12 cellular contexts compared by ENCODE assay signal in the genomic region with DNA sequence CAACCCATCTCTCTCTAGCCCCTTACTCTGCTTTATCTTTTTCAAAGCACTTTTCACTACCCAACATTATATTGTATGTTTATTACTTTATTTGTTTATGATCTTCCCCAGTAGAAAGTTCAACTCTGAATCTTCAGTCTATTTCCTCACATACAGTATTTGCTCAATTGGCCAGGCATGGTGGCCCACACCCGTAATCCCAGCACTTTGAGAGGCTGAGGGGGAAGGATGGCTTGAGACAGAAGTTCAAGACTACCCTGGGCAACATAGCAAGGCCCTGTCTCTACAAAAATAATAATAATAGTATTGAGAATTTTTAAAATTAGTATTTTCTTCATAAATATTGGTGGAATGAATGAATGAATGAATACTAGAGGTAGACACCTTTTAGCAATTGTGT. TPM values are rescaled to one million over a fixed set of nuclear protein-coding genes. Genes with fewer than 3 reads are reported as not detected.
A peak's percentile ranks its signal among the peaks of the same experiment; 100 is the strongest.
DNase-seq lines count a peak whose midpoint lies in the region; ATAC-seq and TF ChIP-seq lines count a peak whose summit lies in the region.
"Had no signal": no experiment of that assay in that cellular context is flagged by ENCODE, and none has a peak within 500 bp of the region (broad histone marks: within the 10 kb centered on the region; RNA-seq: fewer than 3 reads in every experiment).

No MANE protein-coding gene starts in this region.

- H3K9me3 Mint-ChIP-seq in WTC11 (peaks cover 8% of the 10 kb centered on the region), type B pancreatic cell (no peaks in the 10 kb centered on the region)

- 83 to 87% methylated on average over 1 of the region's 1 CpG for WGBS in lower leg skin, 2 donors

- ATAC-seq in left ventricle myocardium superior = no peak
- no peak for ATAC-seq in WTC11
- no peak for ATAC-seq in HG03439 (IDR thresholded peaks at IDR 0.05; ENCODE audit: unreplicated experiment)
- ATAC-seq: body of pancreas had no signal

- no peak overlapping the region for H3K9ac ChIP-seq in fibroblast of lung (ENCODE audit: insufficient read depth, low read length)

- DNase-seq in left ventricle myocardium inferior (no peak), left ventricle myocardium superior (no peak), WTC11 (ENCODE audit: low spot score) (no peak), fibroblast of lung (ENCODE audit: low read depth in 2 of 2) (no peak), type B pancreatic cell (ENCODE audit: extremely low spot score, unreplicated experiment) (no peak), lower leg skin (ENCODE audit: low spot score in 2 of 2) (no peak), ecto neural progenitor cell (ENCODE audit: low spot score) (no peak)
- DNase-seq: body of pancreas, NCI-H1417, NCI-H774, upper lobe of left lung had no signal

- H3K36me3 Mint-ChIP-seq in WTC11 = no peaks in the 10 kb centered on the region
- no peaks in the 10 kb centered on the region for H3K36me3 Mint-ChIP-seq in type B pancreatic cell

- no peaks in the 10 kb centered on the region for H3K36me3 ChIP-seq in left ventricle myocardium inferior
- H3K36me3 ChIP-seq in fibroblast of lung (ENCODE audit: control insufficient read depth, insufficient read depth, low read length) = no peaks in the 10 kb centered on the region
- H3K36me3 ChIP-seq: upper lobe of left lung had no signal

- H2AFZ ChIP-seq in fibroblast of lung (ENCODE audit: low read length) = no peak overlapping the region

- peaks cover 13% of the 10 kb centered on the region for H3K79me2 ChIP-seq in fibroblast of lung (ENCODE audit: control insufficient read depth, insufficient read depth, low read length)

- no peaks in the 10 kb centered on the region for H3K27me3 ChIP-seq in left ventricle myocardium inferior (ENCODE audit: low read depth)
- H3K27me3 ChIP-seq in fibroblast of lung (ENCODE audit: control insufficient read depth, insufficient read depth, low read length) = no peaks in the 10 kb centered on the region
- H3K27me3 ChIP-seq: body of pancreas, upper lobe of left lung had no signal

- no peaks in the 10 kb centered on the region for H4K20me1 ChIP-seq in fibroblast of lung (ENCODE audit: control insufficient read depth, extremely low read depth, insufficient read depth, low read length)

- H3K4me1 ChIP-seq in left ventricle myocardium inferior (peaks cover 39% of the 10 kb centered on the region), fibroblast of lung (ENCODE audit: control insufficient read depth, extremely low read depth, insufficient read depth, low read length) (peaks cover 15% of the 10 kb centered on the region)

- H3K4me3 ChIP-seq in left ventricle myocardium inferior = peak overlapping the region; percentile 80
- peak overlapping the region in 2 of 4 experiments; percentile 79 to 80 for H3K4me3 ChIP-seq in fibroblast of lung (replicated peaks in 1 of 4; ENCODE audit: control extremely low read depth in 1 of 4, insufficient read depth in 1 of 4, low read depth in 3 of 4, low read length in 4 of 4)
- no peak overlapping the region for H3K4me3 ChIP-seq in lower leg skin (ENCODE audit: low read depth, poor library complexity, severe bottlenecking)

- peaks cover 26% of the 10 kb centered on the region for H3K4me1 Mint-ChIP-seq in WTC11
- H3K4me1 Mint-ChIP-seq in type B pancreatic cell (ENCODE audit: unreplicated experiment) = peaks cover 26% of the 10 kb centered on the region

- H3K27ac ChIP-seq in left ventricle myocardium inferior (replicated peaks) = no peak overlapping the region
- no peak overlapping the region for H3K27ac ChIP-seq in fibroblast of lung (ENCODE audit: insufficient read depth, low read length)

- CTCF ChIA-PET in WTC11 (lab: Charles Lee) = interaction anchor here (2.1 to 3.1 kb wide), 2 partner anchors 20 to 175 kb away, joined by 7 to 25 read pairs; no protein-coding TSS in a partner anchor

- no peaks in the 10 kb centered on the region for H3K27me3 Mint-ChIP-seq in WTC11 (ENCODE audit: low read depth)
- H3K27me3 Mint-ChIP-seq in type B pancreatic cell = no peaks in the 10 kb centered on the region

- H3K9me3 ChIP-seq in left ventricle myocardium inferior (replicated peaks) = peaks cover 4% of the 10 kb centered on the region
- H3K9me3 ChIP-seq in fibroblast of lung (ENCODE audit: control insufficient read depth, insufficient read depth, low read depth, low read length) = no peaks in the 10 kb centered on the region
- H3K9me3 ChIP-seq: body of pancreas, upper lobe of left lung had no signal

- POLR2A ChIA-PET in WTC11 (lab: Charles Lee) = no interaction called here

- TF ChIP-seq POLR2A in lower leg skin (IDR thresholded peaks at IDR 0.05) = no peak

- H3K4me3 Mint-ChIP-seq in WTC11 = peak overlapping the region; percentile 88; the same call in 1 of the 2 replicates
- H3K4me3 Mint-ChIP-seq in type B pancreatic cell = peak overlapping the region; percentile 34

- H3K4me2 ChIP-seq in fibroblast of lung (ENCODE audit: extremely low read depth, insufficient read depth, low read length) = peak overlapping the region; percentile 91

- no peak for TF ChIP-seq CTCF in left ventricle myocardium inferior (IDR thresholded peaks at IDR 0.05; ENCODE audit: borderline replicate concordance)
- no peak for TF ChIP-seq CTCF in WTC11 (IDR thresholded peaks at IDR 0.05)
- TF ChIP-seq CTCF in fibroblast of lung (conservative IDR thresholded peaks at IDR 0.05 in 1 of 2, IDR thresholded peaks at IDR 0.05 in 1 of 2; ENCODE audit: low read depth in 1 of 2, low read length in 2 of 2) = no peak
- no peak for TF ChIP-seq CTCF in type B pancreatic cell (conservative IDR thresholded peaks at IDR 0.05)
- TF ChIP-seq CTCF in lower leg skin (IDR thresholded peaks at IDR 0.05) = no peak

- H3K27ac Mint-ChIP-seq in WTC11 (no peak overlapping the region), type B pancreatic cell (no peak overlapping the region)

- intact Hi-C loops in left ventricle myocardium inferior (cut with micrococcal nuclease) (no loop called here), left ventricle myocardium superior (cut with micrococcal nuclease) (no loop called here), lower leg skin (cut with DNase I; ENCODE audit: low total_unique reads) (no loop called here)

TF ChIP-seq in WTC11, 78 proteins besides CTCF, POLR2A, EP300 and RAD21 (continues in another document):
- TF ChIP-seq CREB1 (CRISPR knock-in tag; IDR thresholded peaks at IDR 0.05) (no peak), ATF1 (CRISPR knock-in tag; IDR thresholded peaks at IDR 0.05) (no peak), OVOL2 (CRISPR knock-in tag; IDR thresholded peaks at IDR 0.05; ENCODE audit: borderline replicate concordance) (no peak), RORB (CRISPR knock-in tag; IDR thresholded peaks at IDR 0.05) (no peak)
- TF ChIP-seq, protein P1, sequence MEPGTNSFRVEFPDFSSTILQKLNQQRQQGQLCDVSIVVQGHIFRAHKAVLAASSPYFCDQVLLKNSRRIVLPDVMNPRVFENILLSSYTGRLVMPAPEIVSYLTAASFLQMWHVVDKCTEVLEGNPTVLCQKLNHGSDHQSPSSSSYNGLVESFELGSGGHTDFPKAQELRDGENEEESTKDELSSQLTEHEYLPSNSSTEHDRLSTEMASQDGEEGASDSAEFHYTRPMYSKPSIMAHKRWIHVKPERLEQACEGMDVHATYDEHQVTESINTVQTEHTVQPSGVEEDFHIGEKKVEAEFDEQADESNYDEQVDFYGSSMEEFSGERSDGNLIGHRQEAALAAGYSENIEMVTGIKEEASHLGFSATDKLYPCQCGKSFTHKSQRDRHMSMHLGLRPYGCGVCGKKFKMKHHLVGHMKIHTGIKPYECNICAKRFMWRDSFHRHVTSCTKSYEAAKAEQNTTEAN (CRISPR knock-in tag; IDR thresholded peaks at IDR 0.05) = no peak
- TF ChIP-seq, protein P2, sequence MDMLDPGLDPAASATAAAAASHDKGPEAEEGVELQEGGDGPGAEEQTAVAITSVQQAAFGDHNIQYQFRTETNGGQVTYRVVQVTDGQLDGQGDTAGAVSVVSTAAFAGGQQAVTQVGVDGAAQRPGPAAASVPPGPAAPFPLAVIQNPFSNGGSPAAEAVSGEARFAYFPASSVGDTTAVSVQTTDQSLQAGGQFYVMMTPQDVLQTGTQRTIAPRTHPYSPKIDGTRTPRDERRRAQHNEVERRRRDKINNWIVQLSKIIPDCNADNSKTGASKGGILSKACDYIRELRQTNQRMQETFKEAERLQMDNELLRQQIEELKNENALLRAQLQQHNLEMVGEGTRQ (CRISPR knock-in tag; IDR thresholded peaks at IDR 0.05) = no peak
- TF ChIP-seq, protein P3, sequence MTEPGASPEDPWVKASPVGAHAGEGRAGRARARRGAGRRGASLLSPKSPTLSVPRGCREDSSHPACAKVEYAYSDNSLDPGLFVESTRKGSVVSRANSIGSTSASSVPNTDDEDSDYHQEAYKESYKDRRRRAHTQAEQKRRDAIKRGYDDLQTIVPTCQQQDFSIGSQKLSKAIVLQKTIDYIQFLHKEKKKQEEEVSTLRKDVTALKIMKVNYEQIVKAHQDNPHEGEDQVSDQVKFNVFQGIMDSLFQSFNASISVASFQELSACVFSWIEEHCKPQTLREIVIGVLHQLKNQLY (CRISPR knock-in tag; IDR thresholded peaks at IDR 0.05) = no peak
- TF ChIP-seq, protein P4, sequence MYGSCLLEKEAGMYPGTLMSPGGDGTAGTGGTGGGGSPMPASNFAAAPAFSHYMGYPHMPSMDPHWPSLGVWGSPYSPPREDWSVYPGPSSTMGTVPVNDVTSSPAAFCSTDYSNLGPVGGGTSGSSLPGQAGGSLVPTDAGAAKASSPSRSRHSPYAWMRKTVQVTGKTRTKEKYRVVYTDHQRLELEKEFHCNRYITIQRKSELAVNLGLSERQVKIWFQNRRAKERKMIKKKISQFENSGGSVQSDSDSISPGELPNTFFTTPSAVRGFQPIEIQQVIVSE (CRISPR knock-in tag; IDR thresholded peaks at IDR 0.05; ENCODE audit: borderline replicate concordance) = no peak

RNA-seq across cellular contexts. Expression of a gene that starts 1.2 kb away (rescaled TPM):
- 4.9 TPM for total RNA-seq in left ventricle myocardium inferior
- 4.9 TPM for total RNA-seq in left ventricle myocardium superior
- 9.9 to 12.8 TPM (median 10.1 TPM) in 3 replicates for total RNA-seq in WTC11 (2021)
- total RNA-seq in fibroblast of lung = 3.3 and 7.9 TPM in 2 replicates
- polyA plus RNA-seq in fibroblast of lung = 8.5 and 8.9 TPM in 2 replicates
- polyA plus RNA-seq in fibroblast of lung (2012) = 7.0 and 8.1 TPM in 2 replicates
- 4.6 and 7.0 TPM in 2 replicates for polyA minus RNA-seq in fibroblast of lung (ENCODE audit: low replicate concordance)
- 7.2 and 8.7 TPM in 2 replicates for total RNA-seq in type B pancreatic cell (ENCODE audit: low replicate concordance)
- 1 to 10 TPM; 3.6 to 8.5 (median 6.4) TPM for total RNA-seq in lower leg skin

RNA-seq across cellular contexts. Expression of a gene that starts 3.2 kb away (rescaled TPM):
- total RNA-seq in left ventricle myocardium inferior = 30.1 TPM
- 34.6 TPM for total RNA-seq in left ventricle myocardium superior
- total RNA-seq in WTC11 (2021) = 11.2 to 11.3 TPM (median 11.2 TPM) in 3 replicates
- total RNA-seq in fibroblast of lung = 25.9 and 85.2 TPM in 2 replicates
- 42.0 and 65.3 TPM in 2 replicates for polyA plus RNA-seq in fibroblast of lung
- 27.8 and 42.7 TPM in 2 replicates for polyA plus RNA-seq in fibroblast of lung (2012)
- polyA minus RNA-seq in fibroblast of lung (ENCODE audit: low replicate concordance) = 89.4 and 143 TPM in 2 replicates
- total RNA-seq in type B pancreatic cell (ENCODE audit: low replicate concordance) = 17.5 and 21.3 TPM in 2 replicates
- total RNA-seq in lower leg skin = 10 to 100 TPM; 37.3 to 67.1 (median 57.5) TPM
